14 cellular contexts compared by ENCODE assay signal in genomic region chr6:160103825-160104100, GRCh38. TPM values are rescaled to one million over a fixed set of nuclear protein-coding genes. Genes with fewer than 3 reads are reported as not detected.
DNase-seq lines count a peak whose midpoint lies in the region; TF ChIP-seq lines count a peak whose summit lies in the region.
"Had no signal": no experiment of that assay in that cellular context is flagged by ENCODE, and none has a peak within 500 bp of the region (broad histone marks: within the 10 kb centered on the region; RNA-seq: fewer than 3 reads in every experiment).

No MANE protein-coding gene starts in this region.

- H3K4me2 ChIP-seq in osteoblast (ENCODE audit: insufficient read depth, low read length), result no peak overlapping the region
- H3K4me2 ChIP-seq: BLaER1 treated with 17β-estradiol and CSF1 and Interleukin-3, amounts not matched to agents 10 nM and 100 nM had no signal

- no peaks in the 10 kb centered on the region for H3K4me1 Mint-ChIP-seq in type B pancreatic cell (ENCODE audit: unreplicated experiment)

- no peaks in the 10 kb centered on the region for H3K27me3 Mint-ChIP-seq in type B pancreatic cell
- H3K27me3 Mint-ChIP-seq: CD4-positive, CD25-positive, alpha-beta regulatory T cell had no signal

- DNase-seq in ascending aorta (ENCODE audit: low spot score in 2 of 2) (peak in 1 of 2 donors; percentile 85), coronary artery (ENCODE audit: low spot score) (no peak), osteoblast (ENCODE audit: insufficient read length, low spot score, missing footprints) (peak; percentile 63), tibial artery (peak; percentile 50 to 86), thyroid gland (no peak), hippocampal formation (lab: John Stamatoyannopoulos, UW) (no peak), type B pancreatic cell (ENCODE audit: extremely low spot score, unreplicated experiment) (no peak)
- DNase-seq: DMS79 had no signal

- peaks cover 8% of the 10 kb centered on the region for H4K20me1 ChIP-seq in osteoblast (ENCODE audit: insufficient read depth, low read length)

- no peak for TF ChIP-seq CTCF in ascending aorta (IDR thresholded peaks at IDR 0.05)
- no peak for TF ChIP-seq CTCF in coronary artery (IDR thresholded peaks at IDR 0.05)
- no peak for TF ChIP-seq CTCF in osteoblast (IDR thresholded peaks at IDR 0.05; ENCODE audit: extremely low read depth, low read depth, low read length)
- TF ChIP-seq CTCF in tibial artery (IDR thresholded peaks at IDR 0.05), result no peak
- TF ChIP-seq CTCF in thyroid gland (IDR thresholded peaks at IDR 0.05), result no peak
- TF ChIP-seq CTCF in type B pancreatic cell (conservative IDR thresholded peaks at IDR 0.05), result no peak

- H3K4me1 ChIP-seq in ascending aorta (peaks cover 8 to 22% of the 10 kb centered on the region in 2 donors), osteoblast (ENCODE audit: insufficient read depth, low read length) (peaks cover 6% of the 10 kb centered on the region), tibial artery (peaks cover 0 to 26% (median 12%) of the 10 kb centered on the region in 4 donors), thyroid gland (no peaks in the 10 kb centered on the region)

- H3K9me3 Mint-ChIP-seq in type B pancreatic cell, result no peaks in the 10 kb centered on the region
- H3K9me3 Mint-ChIP-seq: CD4-positive, CD25-positive, alpha-beta regulatory T cell; HFFc6 had no signal

- H3K36me3 ChIP-seq in ascending aorta (peaks cover 12 to 26% of the 10 kb centered on the region in 2 donors), osteoblast (ENCODE audit: insufficient read depth, low read length) (peaks cover 33% of the 10 kb centered on the region), tibial artery (peaks cover 19 to 60% (median 35%) of the 10 kb centered on the region in 3 donors), thyroid gland (peaks cover 22 to 39% of the 10 kb centered on the region in 2 donors)

- peaks cover 38% of the 10 kb centered on the region for H3K36me3 Mint-ChIP-seq in type B pancreatic cell

- no peaks in the 10 kb centered on the region for H3K27me3 ChIP-seq in ascending aorta
- no peaks in the 10 kb centered on the region for H3K27me3 ChIP-seq in osteoblast (ENCODE audit: insufficient read depth, low read length)
- H3K27me3 ChIP-seq in tibial artery, result no peaks in the 10 kb centered on the region
- H3K27me3 ChIP-seq in thyroid gland, result no peaks in the 10 kb centered on the region
- H3K27me3 ChIP-seq: BLaER1 treated with 17β-estradiol and CSF1 and Interleukin-3, amounts not matched to agents 10 nM and 100 nM had no signal

- TF ChIP-seq POLR2A in thyroid gland (IDR thresholded peaks at IDR 0.05), result no peak

- H3K27ac Mint-ChIP-seq in type B pancreatic cell, result no peak overlapping the region
- H3K27ac Mint-ChIP-seq: HFFc6 had no signal

- H3K79me2 ChIP-seq in osteoblast (ENCODE audit: insufficient read depth, low read length), result peaks cover 7% of the 10 kb centered on the region

- H3K27ac ChIP-seq in ascending aorta (peak overlapping the region; percentile 78 to 82), coronary artery (peak overlapping the region; percentile 72 to 81), osteoblast (ENCODE audit: low read depth, low read length) (no peak overlapping the region), tibial artery (peak overlapping the region; percentile 78 to 79), thyroid gland (no peak overlapping the region)
- H3K27ac ChIP-seq: BLaER1 treated with 17β-estradiol and CSF1 and Interleukin-3, amounts not matched to agents 10 nM and 100 nM had no signal

- H3K4me3 Mint-ChIP-seq in type B pancreatic cell, result no peak overlapping the region
- H3K4me3 Mint-ChIP-seq: CD4-positive, CD25-positive, alpha-beta regulatory T cell; HFFc6 had no signal

- WGBS in thyroid gland, 2 donors, result 83 to 87% methylated on average over 7 of the region's 7 CpGs

- no peak overlapping the region for H2AFZ ChIP-seq in osteoblast (ENCODE audit: low read length)

- H3K4me3 ChIP-seq in ascending aorta, result no peak overlapping the region
- no peak overlapping the region for H3K4me3 ChIP-seq in coronary artery
- no peak overlapping the region for H3K4me3 ChIP-seq in osteoblast (ENCODE audit: insufficient read depth, low read length)
- H3K4me3 ChIP-seq in tibial artery, result no peak overlapping the region
- no peak overlapping the region for H3K4me3 ChIP-seq in thyroid gland (replicated peaks in 1 of 3)
- H3K4me3 ChIP-seq: BLaER1 treated with 17β-estradiol and CSF1 and Interleukin-3, amounts not matched to agents 10 nM and 100 nM; GM12878 had no signal

- intact Hi-C loops in ascending aorta (cut with DNase I) (loop anchor here (5.0 kb wide), 1 partner anchor 39 kb away; no protein-coding TSS in a partner anchor), tibial artery (cut with DNase I; ENCODE audit: low total_unique reads) (no loop called here), thyroid gland (cut with DNase I) (no loop called here)

- H3K9me3 ChIP-seq in ascending aorta (no peaks in the 10 kb centered on the region), osteoblast (ENCODE audit: low read depth, low read length) (no peaks in the 10 kb centered on the region), tibial artery (no peaks in the 10 kb centered on the region), thyroid gland (no peaks in the 10 kb centered on the region)
- H3K9me3 ChIP-seq: BLaER1 treated with 17β-estradiol and CSF1 and Interleukin-3, amounts not matched to agents 10 nM and 100 nM had no signal

RNA-seq across cellular contexts. Expression of gene SLC22A1, which starts 17.9 kb away (rescaled TPM):
- total RNA-seq in ascending aorta, result not detected
- total RNA-seq in osteoblast, result 0.72 and 1.2 TPM in 2 replicates
- total RNA-seq in thyroid gland, result 1 to 10 TPM; 2.0 to 4.8 (median 3.7) TPM
- total RNA-seq in type B pancreatic cell (ENCODE audit: low replicate concordance), result 1.2 and 3.0 TPM in 2 replicates
- total RNA-seq: G401, H4 had no signal

Comparison
In these comparisons a context has a peak if more than half of its experiments do, and no peak if none do; other contexts are left out.
1. DNase-seq: peak in osteoblast (single experiment) and tibial artery (2 of 2); none in coronary artery (single experiment), thyroid gland (0 of 2), hippocampal formation (0 of 2) and type B pancreatic cell (single experiment).
2. H3K27ac ChIP-seq: peak in ascending aorta (2 of 2), coronary artery (2 of 2) and tibial artery (2 of 2); none in osteoblast (single experiment) and thyroid gland (0 of 3).